ENCODE assay signal across 20 cellular contexts in the genomic region with DNA sequence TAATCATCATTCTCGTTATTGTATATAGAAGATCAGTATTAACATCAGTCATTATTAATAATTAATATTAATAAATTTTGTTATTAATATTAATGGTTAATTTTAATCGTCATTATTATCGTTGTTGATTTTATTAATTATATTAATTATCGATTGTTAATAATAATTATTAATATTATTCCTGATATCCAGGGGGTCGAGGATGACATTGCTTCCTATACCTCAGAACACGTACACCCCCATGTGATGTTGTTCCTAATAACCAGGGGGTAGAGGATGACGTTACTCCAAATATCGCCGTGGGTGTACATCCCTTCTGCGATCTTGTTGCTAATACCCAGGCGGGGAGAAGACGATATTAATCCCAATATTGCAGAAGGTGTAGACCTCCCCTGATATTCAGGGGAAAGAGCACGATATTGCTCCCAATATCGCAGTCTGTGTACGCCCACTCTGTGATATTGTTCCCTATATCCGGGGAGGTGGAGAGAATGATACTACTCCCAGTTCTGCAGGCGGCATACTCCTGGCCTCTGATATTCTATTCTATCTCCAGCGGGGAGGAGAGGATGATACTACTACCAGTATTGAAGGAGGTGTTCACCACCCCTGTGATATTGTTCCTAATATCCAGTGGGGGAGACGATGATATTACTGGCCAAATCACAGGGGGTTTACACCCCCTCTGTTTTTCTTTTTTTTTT. TPM values are rescaled to one million over a fixed set of nuclear protein-coding genes. Genes with fewer than 3 reads are reported as not detected.
DNase-seq lines count a peak whose midpoint lies in the region; ATAC-seq and TF ChIP-seq lines count a peak whose summit lies in the region.
"Had no signal": no experiment of that assay in that cellular context is flagged by ENCODE, and none has a peak within 500 bp of the region (broad histone marks: within the 10 kb centered on the region; RNA-seq: fewer than 3 reads in every experiment).

No MANE protein-coding gene starts in this region.

- H3K4me1 Mint-ChIP-seq in T-helper 1 cell treated with Interleukin-12 subunit alpha and Interleukin-12 subunit beta and Interleukin-4 antibody, amounts not matched to agents 30 μg/mL and 1 μg/mL, for 36 hours (ENCODE audit: low read depth): no peaks in the 10 kb centered on the region
- H3K4me1 Mint-ChIP-seq in CD8-positive, alpha-beta T cell (ENCODE audit: low read depth): no peaks in the 10 kb centered on the region
- H3K4me1 Mint-ChIP-seq: naive thymus-derived CD8-positive, alpha-beta T cell; T-cell had no signal

- H3K36me3 Mint-ChIP-seq in T-helper 1 cell treated with Interleukin-12 subunit alpha and Interleukin-12 subunit beta and Interleukin-4 antibody, amounts not matched to agents 30 μg/mL and 1 μg/mL, for 36 hours (ENCODE audit: low read depth): no peaks in the 10 kb centered on the region
- no peaks in the 10 kb centered on the region for H3K36me3 Mint-ChIP-seq in CD8-positive, alpha-beta T cell
- H3K36me3 Mint-ChIP-seq: naive thymus-derived CD8-positive, alpha-beta T cell; T-cell had no signal

- intact Hi-C loops in CD8-positive, alpha-beta T cell (cut with DNase I, micrococcal nuclease): no loop called here
- intact Hi-C loops in OCI-LY7 (cut with micrococcal nuclease; ENCODE audit: unreplicated experiment): no loop called here
- intact Hi-C loops in left colon (cut with DNase I, micrococcal nuclease): no loop called here
- intact Hi-C loops in Right ventricle myocardium inferior (cut with DNase I): no loop called here

- H3K4me1 ChIP-seq in CD8-positive, alpha-beta T cell (ENCODE audit: insufficient read depth, low read length): no peaks in the 10 kb centered on the region
- no peaks in the 10 kb centered on the region for H3K4me1 ChIP-seq in OCI-LY7 (ENCODE audit: insufficient read depth, low read length, poor library complexity, severe bottlenecking)
- H3K4me1 ChIP-seq in upper lobe of left lung: no peaks in the 10 kb centered on the region
- H3K4me1 ChIP-seq: esophagus muscularis mucosa, gastroesophageal sphincter, uterus had no signal

- H3K36me3 ChIP-seq in CD8-positive, alpha-beta T cell (ENCODE audit: insufficient read depth, low read length): no peaks in the 10 kb centered on the region
- H3K36me3 ChIP-seq in OCI-LY7 (ENCODE audit: insufficient read depth, low read length) (no peaks in the 10 kb centered on the region), upper lobe of left lung (no peaks in the 10 kb centered on the region)
- H3K36me3 ChIP-seq: brain microvascular endothelial cell, esophagus muscularis mucosa, gastroesophageal sphincter, uterus had no signal

- no peak overlapping the region for H3K27ac ChIP-seq in CD8-positive, alpha-beta T cell (ENCODE audit: low read depth, low read length)
- H3K27ac ChIP-seq in OCI-LY7 (ENCODE audit: low read depth, low read length, poor library complexity, severe bottlenecking) (no peak overlapping the region), upper lobe of left lung (no peak overlapping the region)
- H3K27ac ChIP-seq: brain microvascular endothelial cell, esophagus muscularis mucosa, gastroesophageal sphincter, uterus had no signal

- no peaks in the 10 kb centered on the region for H3K79me2 ChIP-seq in OCI-LY7 (ENCODE audit: insufficient read depth, low read depth, low read length)

- no peaks in the 10 kb centered on the region for H3K9me2 ChIP-seq in OCI-LY7 (ENCODE audit: insufficient read depth, low read length)

- CTCF ChIA-PET in CD8-positive, alpha-beta T cell (lab: Charles Lee): no interaction called here
- CTCF ChIA-PET in OCI-LY7 (lab: Charles Lee; ENCODE audit: unreplicated experiment): no interaction called here

- H3K27me3 Mint-ChIP-seq in T-helper 1 cell treated with Interleukin-12 subunit alpha and Interleukin-12 subunit beta and Interleukin-4 antibody, amounts not matched to agents 30 μg/mL and 1 μg/mL, for 36 hours (ENCODE audit: low read depth): no peaks in the 10 kb centered on the region
- peaks cover 6% of the 10 kb centered on the region for H3K27me3 Mint-ChIP-seq in CD8-positive, alpha-beta T cell (ENCODE audit: low read depth)

- no peaks in the 10 kb centered on the region for H4K20me1 ChIP-seq in OCI-LY7 (ENCODE audit: insufficient read depth, low read length)

- BruUV-seq in OCI-LY7 (replicated peaks; lab: Mats Ljungman, UMichigan): no TSS peak

- no peak for ATAC-seq in CD8-positive, alpha-beta T cell
- ATAC-seq in left colon (peak; percentile 28), Right ventricle myocardium inferior (no peak), upper lobe of left lung (ENCODE audit: low FRiP score in 2 of 2) (no peak)
- ATAC-seq: effector memory CD8-positive, alpha-beta T cell; gastroesophageal sphincter had no signal

- TF ChIP-seq EP300 in upper lobe of left lung (IDR thresholded peaks at IDR 0.05): no peak

- H3K9me3 ChIP-seq in CD8-positive, alpha-beta T cell (ENCODE audit: low read length): no peaks in the 10 kb centered on the region
- H3K9me3 ChIP-seq in OCI-LY7 (ENCODE audit: low read length): no peaks in the 10 kb centered on the region
- H3K9me3 ChIP-seq in upper lobe of left lung: no peaks in the 10 kb centered on the region
- H3K9me3 ChIP-seq: esophagus muscularis mucosa, gastroesophageal sphincter, uterus had no signal

- no peak overlapping the region for H3K4me3 Mint-ChIP-seq in T-helper 1 cell treated with Interleukin-12 subunit alpha and Interleukin-12 subunit beta and Interleukin-4 antibody, amounts not matched to agents 30 μg/mL and 1 μg/mL, for 36 hours
- no peak overlapping the region for H3K4me3 Mint-ChIP-seq in CD8-positive, alpha-beta T cell
- H3K4me3 Mint-ChIP-seq: effector memory CD8-positive, alpha-beta T cell; T-cell had no signal

- no peak overlapping the region for H3K4me3 ChIP-seq in CD8-positive, alpha-beta T cell (ENCODE audit: low read depth, low read length)
- H3K4me3 ChIP-seq in OCI-LY7 (ENCODE audit: low read depth, low read length, poor library complexity, severe bottlenecking) (no peak overlapping the region), upper lobe of left lung (no peak overlapping the region)
- H3K4me3 ChIP-seq: esophagus muscularis mucosa, gastroesophageal sphincter, uterus had no signal

- H3K27me3 ChIP-seq in CD8-positive, alpha-beta T cell (ENCODE audit: insufficient read depth, low read length): no peaks in the 10 kb centered on the region
- H3K27me3 ChIP-seq in upper lobe of left lung: no peaks in the 10 kb centered on the region
- H3K27me3 ChIP-seq: brain microvascular endothelial cell, uterus had no signal

- no peak for TF ChIP-seq POLR2A in upper lobe of left lung (IDR thresholded peaks at IDR 0.05)

- no peak for DNase-seq in T-helper 1 cell
- no peak for DNase-seq in CD8-positive, alpha-beta T cell
- DNase-seq in OCI-LY7 (ENCODE audit: low spot score): peak; percentile 20
- no peak for DNase-seq in left colon
- no peak for DNase-seq in Right ventricle myocardium inferior (ENCODE audit: missing footprints)
- no peak for DNase-seq in upper lobe of left lung
- DNase-seq in NCI-H1105 treated with DMSO at 0.1 percent for 48 hours (lab: John Stamatoyannopoulos, UW): no peak
- DNase-seq: ACHN; brain microvascular endothelial cell; C1 segment of cervical spinal cord; effector memory CD8-positive, alpha-beta T cell; GDM1; substantia nigra; T-cell; uterus had no signal

- no peak overlapping the region for H3K4me2 ChIP-seq in OCI-LY7 (ENCODE audit: low read length)

- H2AFZ ChIP-seq in OCI-LY7 (ENCODE audit: low read length): no peak overlapping the region

- H3K9me3 Mint-ChIP-seq in T-helper 1 cell treated with Interleukin-12 subunit alpha and Interleukin-12 subunit beta and Interleukin-4 antibody, amounts not matched to agents 30 μg/mL and 1 μg/mL, for 36 hours: no peaks in the 10 kb centered on the region
- no peaks in the 10 kb centered on the region for H3K9me3 Mint-ChIP-seq in CD8-positive, alpha-beta T cell
- H3K9me3 Mint-ChIP-seq: activated T-helper 2 cell treated with anti-CD3 and anti-CD28 coated beads, Interferon-gamma antibody, Interleukin-2, Interleukin-4, amounts not matched to agents 10 μg/mL and 5 μg/mL and 100 μg/mL, durations not matched to agents 14 hours and 24 hours and 36 hours; effector memory CD8-positive, alpha-beta T cell; naive thymus-derived CD8-positive, alpha-beta T cell; T-cell had no signal

- no peak for TF ChIP-seq CTCF in CD8-positive, alpha-beta T cell (IDR thresholded peaks at IDR 0.05)
- TF ChIP-seq CTCF in OCI-LY7 (conservative IDR thresholded peaks at IDR 0.05; ENCODE audit: low read length) (no peak), upper lobe of left lung (IDR thresholded peaks at IDR 0.05) (no peak)

- POLR2A ChIA-PET in CD8-positive, alpha-beta T cell (lab: Charles Lee): no interaction called here
- POLR2A ChIA-PET in OCI-LY7 (lab: Charles Lee): no interaction called here

- peak overlapping the region; percentile 31 for H3K27ac Mint-ChIP-seq in T-helper 1 cell treated with Interleukin-12 subunit alpha and Interleukin-12 subunit beta and Interleukin-4 antibody, amounts not matched to agents 30 μg/mL and 1 μg/mL, for 36 hours
- H3K27ac Mint-ChIP-seq in CD8-positive, alpha-beta T cell: peak overlapping the region; percentile 61
- H3K27ac Mint-ChIP-seq: activated T-helper 2 cell treated with anti-CD3 and anti-CD28 coated beads, Interferon-gamma antibody, Interleukin-2, Interleukin-4, amounts not matched to agents 10 μg/mL and 5 μg/mL and 100 μg/mL, durations not matched to agents 14 hours and 24 hours and 36 hours had no signal

- WGBS in upper lobe of left lung, 2 donors: 85 to 87% methylated on average over 19 of the region's 19 CpGs

RNA-seq across cellular contexts. Expression of gene BMF, which starts 22.3 kb away (rescaled TPM):
- total RNA-seq in CD8-positive, alpha-beta T cell: 10 to 100 TPM in 1 of 2 experiments, 1 to 10 TPM in 1; 9.6 to 11.2 TPM
- 4.8 and 5.3 TPM in 2 replicates for total RNA-seq in OCI-LY7 (2014; rRNA removed; shearing (Covaris generic))
- 11.1 and 11.3 TPM in 2 replicates for total RNA-seq in OCI-LY7 (2022)
- 10 to 100 TPM in 1 of 2 donors, 1 to 10 TPM in 1; 7.0 to 25.4 TPM for total RNA-seq in left colon
- total RNA-seq in Right ventricle myocardium inferior: 3.2 TPM
- total RNA-seq in upper lobe of left lung: 100 to 1,000 TPM in 1 of 6 donors, 10 to 100 TPM in 4, 1 to 10 TPM in 1; 9.9 to 118 (median 26.2) TPM

RNA-seq across cellular contexts. Expression of gene BUB1B, which starts 29.9 kb away (rescaled TPM):
- total RNA-seq in CD8-positive, alpha-beta T cell: 1 to 10 TPM in 1 of 2 experiments, under 1 TPM in 1; 0.47 to 1.2 TPM
- total RNA-seq in OCI-LY7 (2014; rRNA removed; shearing (Covaris generic)): 192 and 215 TPM in 2 replicates
- total RNA-seq in OCI-LY7 (2022) (162 and 166 TPM in 2 replicates), left colon (10 to 100 TPM in 1 of 2 donors, 1 to 10 TPM in 1; 2.9 to 10.4 TPM), Right ventricle myocardium inferior (2.4 TPM), upper lobe of left lung (10 to 100 TPM in 1 of 6 donors, 1 to 10 TPM in 3, under 1 TPM in 1, not detected in 1; 0.79 to 12.1 (median 2.7) TPM)

Comparison
In these comparisons a context has a peak if more than half of its experiments do, and no peak if none do; other contexts are left out.
1. RNA of gene BUB1B, which starts 29.9 kb away (total RNA-seq): 162 to 215 TPM in OCI-LY7; 2.9 to 10.4 TPM in left colon, 0.79 to 12.1 TPM in upper lobe of left lung, 2.4 TPM in Right ventricle myocardium inferior (single experiment) and 0.47 to 1.2 TPM in CD8-positive, alpha-beta T cell; every median in the first group is over 10 times any median in the second.